Comparison of ENCODE assay signal across 15 cellular contexts in genomic region chr6:66900081-66900770, GRCh38.
A peak's percentile ranks its signal among the peaks of the same experiment; 100 is the strongest.
DNase-seq lines count a peak whose midpoint lies in the region; TF ChIP-seq lines count a peak whose summit lies in the region.
"Had no signal": no experiment of that assay in that cellular context is flagged by ENCODE, and none has a peak within 500 bp of the region (broad histone marks: within the 10 kb centered on the region; RNA-seq: fewer than 3 reads in every experiment).

No MANE protein-coding gene starts in this region.

- H3K79me2 ChIP-seq in SU-DHL-6 (ENCODE audit: insufficient read depth, low read length) (no peaks in the 10 kb centered on the region), fibroblast of lung (ENCODE audit: control insufficient read depth, insufficient read depth, low read length) (no peaks in the 10 kb centered on the region)

- H3K4me1 Mint-ChIP-seq in activated CD4-positive, alpha-beta T cell treated with anti-CD3 and anti-CD28 coated beads, Interleukin-2, amount 10 ng/mL, durations not matched to agents 7 days and 5 days, result no peaks in the 10 kb centered on the region

- H3K9ac ChIP-seq in SU-DHL-6 (ENCODE audit: low read length) (no peak overlapping the region), fibroblast of lung (ENCODE audit: insufficient read depth, low read length) (no peak overlapping the region), neuronal stem cell (ENCODE audit: low read depth, low read length, poor library complexity) (no peak overlapping the region)
- H3K9ac ChIP-seq: GM23248 had no signal

- no CpG with 5 or more reads among the region's 3 CpGs for WGBS in neuronal stem cell (ENCODE audit: extremely low coverage in 2 of 2, insufficient read length in 2 of 2, insufficient replicate concordance in 1 of 2), 2 donors

- TF ChIP-seq CTCF in SU-DHL-6 (IDR thresholded peaks at IDR 0.05; ENCODE audit: insufficient read depth, low read length, poor library complexity, severe bottlenecking) (no peak), fibroblast of lung (conservative IDR thresholded peaks at IDR 0.05 in 1 of 2, IDR thresholded peaks at IDR 0.05 in 1 of 2; ENCODE audit: low read depth in 1 of 2, low read length in 2 of 2) (no peak)

- no peak overlapping the region for H3K18ac ChIP-seq in neuronal stem cell (ENCODE audit: low read length)

- no peaks in the 10 kb centered on the region for H3K36me3 Mint-ChIP-seq in activated CD4-positive, alpha-beta T cell treated with anti-CD3 and anti-CD28 coated beads, Interleukin-2, amount 10 ng/mL, durations not matched to agents 7 days and 5 days (ENCODE audit: low read depth)

- CTCF ChIA-PET in activated CD4-positive, alpha-beta T cell treated with anti-CD3 and anti-CD28 coated beads, Interleukin-2, amount 10 ng/mL, durations not matched to agents 7 days and 5 days (lab: Charles Lee), result no interaction called here

- H2BK120ac ChIP-seq in neuronal stem cell (ENCODE audit: low read depth, low read length), result no peak overlapping the region

- no peak overlapping the region for H3K23ac ChIP-seq in neuronal stem cell (ENCODE audit: low read depth, low read length, poor library complexity)

- H3K9me3 ChIP-seq in SU-DHL-6 (ENCODE audit: insufficient read depth, low read length) (peaks cover 22% of the 10 kb centered on the region; the same call in 1 of the 2 replicates), fibroblast of lung (ENCODE audit: control insufficient read depth, insufficient read depth, low read depth, low read length) (no peaks in the 10 kb centered on the region), neuronal stem cell (replicated peaks in 1 of 2; ENCODE audit: control insufficient read depth in 2 of 2, insufficient read depth in 1 of 2, low read depth in 1 of 2, low read length in 2 of 2) (peaks cover 9 to 13% of the 10 kb centered on the region in 2 donors)

- H3K27me3 ChIP-seq in SU-DHL-6 (ENCODE audit: low read length) (no peaks in the 10 kb centered on the region), fibroblast of lung (ENCODE audit: control insufficient read depth, insufficient read depth, low read length) (no peaks in the 10 kb centered on the region), neuronal stem cell (ENCODE audit: control insufficient read depth in 3 of 3, insufficient read depth in 3 of 3, low read depth in 1 of 3, low read length in 3 of 3) (no peaks in the 10 kb centered on the region)

- H3K4me1 ChIP-seq in fibroblast of lung (ENCODE audit: control insufficient read depth, extremely low read depth, insufficient read depth, low read length) (no peaks in the 10 kb centered on the region), neuronal stem cell (ENCODE audit: control insufficient read depth in 2 of 2, insufficient read depth in 1 of 2, low read depth in 1 of 2, low read length in 2 of 2) (peaks cover 0 to 5% of the 10 kb centered on the region in 2 donors)

- POLR2A ChIA-PET in activated CD4-positive, alpha-beta T cell treated with anti-CD3 and anti-CD28 coated beads, Interleukin-2, amount 10 ng/mL, durations not matched to agents 7 days and 5 days (lab: Charles Lee), result no interaction called here

- H3K27ac Mint-ChIP-seq in activated CD4-positive, alpha-beta T cell treated with anti-CD3 and anti-CD28 coated beads, Interleukin-2, amount 10 ng/mL, durations not matched to agents 7 days and 5 days, result no peak overlapping the region

- H2AFZ ChIP-seq in SU-DHL-6 (ENCODE audit: low read depth, low read length, severe bottlenecking) (peak overlapping the region; percentile 54), fibroblast of lung (ENCODE audit: low read length) (no peak overlapping the region), neuronal stem cell (ENCODE audit: low read length) (peak overlapping the region; percentile 39)
- H2AFZ ChIP-seq: GM23248 had no signal

- H3K14ac ChIP-seq in neuronal stem cell (ENCODE audit: low read length), result no peak overlapping the region

- H4K91ac ChIP-seq in neuronal stem cell (ENCODE audit: low read depth, low read length, poor library complexity), result no peak overlapping the region

- H3K4me3 Mint-ChIP-seq in activated CD4-positive, alpha-beta T cell treated with anti-CD3 and anti-CD28 coated beads, Interleukin-2, amount 10 ng/mL, durations not matched to agents 7 days and 5 days, result no peak overlapping the region

- H3K9me3 Mint-ChIP-seq in activated CD4-positive, alpha-beta T cell treated with anti-CD3 and anti-CD28 coated beads, Interleukin-2, amount 10 ng/mL, durations not matched to agents 7 days and 5 days, result peaks cover 25% of the 10 kb centered on the region

- H4K20me1 ChIP-seq in SU-DHL-6 (ENCODE audit: low read depth, low read length), result no peaks in the 10 kb centered on the region
- H4K20me1 ChIP-seq in fibroblast of lung (ENCODE audit: control insufficient read depth, extremely low read depth, insufficient read depth, low read length), result no peaks in the 10 kb centered on the region

- H3K27me3 Mint-ChIP-seq in activated CD4-positive, alpha-beta T cell treated with anti-CD3 and anti-CD28 coated beads, Interleukin-2, amount 10 ng/mL, durations not matched to agents 7 days and 5 days, result no peaks in the 10 kb centered on the region

- no peak overlapping the region for H3K4ac ChIP-seq in neuronal stem cell (ENCODE audit: low read length)

- DNase-seq in HS-5 (ENCODE audit: low read depth) (peak; percentile 9), fibroblast of lung (ENCODE audit: low read depth in 2 of 2) (peak; percentile 51 to 56), neuronal stem cell (ENCODE audit: low spot score) (no peak), SHP77 treated with DMSO at 0.1 percent for 48 hours (lab: John Stamatoyannopoulos, UW) (no peak), HK-2 (ENCODE audit: unreplicated experiment) (no peak)
- no peak for DNase-seq in activated CD4-positive, alpha-beta T cell treated with anti-CD3 and anti-CD28 coated beads, Interleukin-2, amount 10 ng/mL, durations not matched to agents 7 days and 5 days
- DNase-seq: C1 segment of cervical spinal cord, DMS 273 treated with DMSO at 0.1 percent for 48 hours, GF-D8, GM23248, NCI-H1436, NCI-H2029 treated with DMSO at 0.1 percent for 48 hours, NCI-H82 had no signal

- no peaks in the 10 kb centered on the region for H3K79me1 ChIP-seq in neuronal stem cell (ENCODE audit: low read depth, low read length)

- H4K8ac ChIP-seq in neuronal stem cell (ENCODE audit: low read depth, low read length), result no peak overlapping the region

- H2BK12ac ChIP-seq in neuronal stem cell (ENCODE audit: low read length), result no peak overlapping the region

- no peak overlapping the region for H2BK15ac ChIP-seq in neuronal stem cell (ENCODE audit: low read length)

- H3K4me2 ChIP-seq in SU-DHL-6 (ENCODE audit: low read depth, low read length, poor library complexity, severe bottlenecking), result no peak overlapping the region
- no peak overlapping the region for H3K4me2 ChIP-seq in fibroblast of lung (ENCODE audit: extremely low read depth, insufficient read depth, low read length)
- H3K4me2 ChIP-seq in neuronal stem cell (ENCODE audit: insufficient read depth, low read length, poor library complexity, severe bottlenecking), result no peak overlapping the region

- H3K27ac ChIP-seq in SU-DHL-6 (ENCODE audit: low read depth, low read length), result no peak overlapping the region
- no peak overlapping the region for H3K27ac ChIP-seq in fibroblast of lung (ENCODE audit: insufficient read depth, low read length)
- no peak overlapping the region for H3K27ac ChIP-seq in neuronal stem cell (replicated peaks; ENCODE audit: low read length)
- H3K27ac ChIP-seq: GM23248, HL-60 had no signal

- no peak overlapping the region for H2BK5ac ChIP-seq in neuronal stem cell (ENCODE audit: low read length)

- no peak overlapping the region for H3K4me3 ChIP-seq in SU-DHL-6 (ENCODE audit: insufficient read depth, low read length, poor library complexity, severe bottlenecking)
- H3K4me3 ChIP-seq in fibroblast of lung (replicated peaks in 1 of 4; ENCODE audit: control extremely low read depth in 1 of 4, insufficient read depth in 1 of 4, low read depth in 3 of 4, low read length in 4 of 4), result no peak overlapping the region
- no peak overlapping the region for H3K4me3 ChIP-seq in neuronal stem cell (ENCODE audit: low read length in 2 of 2)
- H3K4me3 ChIP-seq: GM23248 had no signal

- H3K36me3 ChIP-seq in SU-DHL-6 (ENCODE audit: low read length) (0 out of 2 replicates have a peak, but pooled peaks cover 4% of the 10 kb centered on the region), fibroblast of lung (ENCODE audit: control insufficient read depth, insufficient read depth, low read length) (no peaks in the 10 kb centered on the region), neuronal stem cell (replicated peaks in 1 of 2; ENCODE audit: control insufficient read depth in 2 of 2, insufficient read depth in 2 of 2, low read length in 2 of 2) (no peaks in the 10 kb centered on the region)

- no peaks in the 10 kb centered on the region for H3K9me2 ChIP-seq in SU-DHL-6 (replicated peaks; ENCODE audit: insufficient read depth, low read length)

- 0 out of 2 replicates have a peak, but pooled peaks cover 2% of the 10 kb centered on the region for H3F3A ChIP-seq in SU-DHL-6 (ENCODE audit: insufficient read depth)

- no peak overlapping the region for H2AK5ac ChIP-seq in neuronal stem cell (ENCODE audit: low read depth, low read length)

Comparison
In these comparisons a context has a peak if more than half of its experiments do, and no peak if none do; other contexts are left out.
1. DNase-seq: peak in HS-5 (single experiment) and fibroblast of lung (2 of 2); none in neuronal stem cell (single experiment), activated CD4-positive, alpha-beta T cell treated with anti-CD3 and anti-CD28 coated beads, Interleukin-2, amount 10 ng/mL, durations not matched to agents 7 days and 5 days (single experiment), SHP77 treated with DMSO at 0.1 percent for 48 hours (single experiment) and HK-2 (single experiment).